Comparison of ENCODE assay signal across 22 cellular contexts in genomic region chr4:33262809-33263208, GRCh38.
DNase-seq lines count a peak whose midpoint lies in the region; ATAC-seq, FAIRE-seq and TF ChIP-seq lines count a peak whose summit lies in the region.
"Had no signal": no experiment of that assay in that cellular context is flagged by ENCODE, and none has a peak within 500 bp of the region (broad histone marks: within the 10 kb centered on the region; RNA-seq: fewer than 3 reads in every experiment).

No MANE protein-coding gene starts in this region.

- FAIRE-seq in D721Med (lab: Jason Lieb, UNC) = no peak
- FAIRE-seq: K562 had no signal

- H3K4me3 ChIP-seq in HFF-Myc (replicated peaks; ENCODE audit: low read depth, low read length) = no peak overlapping the region
- H3K4me3 ChIP-seq in foreskin fibroblast (ENCODE audit: low read depth in 1 of 2, low read length in 2 of 2) = no peak overlapping the region
- H3K4me3 ChIP-seq: BLaER1, esophagus squamous epithelium, heart right ventricle, K562, lower lobe of right lung, transverse colon had no signal

- TF ChIP-seq CTCF in HFF-Myc (IDR thresholded peaks at IDR 0.05; ENCODE audit: low read depth, low read length, missing control alignments) (no peak), foreskin fibroblast (IDR thresholded peaks at IDR 0.05; ENCODE audit: low read depth, low read length) (no peak), D721Med (IDR thresholded peaks at IDR 0.05; ENCODE audit: insufficient read depth, missing control alignments) (no peak)

- ATAC-seq in GM19351 (IDR thresholded peaks at IDR 0.05; ENCODE audit: unreplicated experiment) = no peak
- ATAC-seq: heart right ventricle, K562, lower lobe of right lung, sciatic nerve had no signal

- DNase-seq in HFF-Myc (ENCODE audit: extremely low read depth, low read depth) (peak; percentile 66), amniotic epithelial cell (ENCODE audit: low read depth) (peak; percentile 67), foreskin fibroblast (peak; percentile 12 to 78), DMS114 treated with DMSO at 0.1 percent for 48 hours (lab: John Stamatoyannopoulos, UW; ENCODE audit: unreplicated experiment) (no peak), NCI-H1436 treated with DMSO at 0.1 percent for 48 hours (lab: John Stamatoyannopoulos, UW) (no peak), D721Med (ENCODE audit: insufficient read length, low spot score) (no peak)
- DNase-seq: activated CD4-positive, alpha-beta T cell treated with anti-CD3 and anti-CD28 coated beads, Interleukin-2, amount 50 U/mL, for 1 hour; activated CD8-positive, alpha-beta memory T cell treated with anti-CD3 and anti-CD28 coated beads, Interleukin-2, amount 50 U/mL, for 4 hours; Calu3; caudate nucleus; esophagus squamous epithelium; H9; heart right ventricle; lower lobe of right lung; NCI-H2081; NCI-H524; SW 1271; transverse colon had no signal

Comparison
In these comparisons a context has a peak if more than half of its experiments do, and no peak if none do; other contexts are left out.
1. DNase-seq: peak in HFF-Myc (single experiment), amniotic epithelial cell (single experiment) and foreskin fibroblast (2 of 2); none in DMS114 treated with DMSO at 0.1 percent for 48 hours (single experiment), NCI-H1436 treated with DMSO at 0.1 percent for 48 hours (single experiment) and D721Med (single experiment).